In the genomic region with DNA sequence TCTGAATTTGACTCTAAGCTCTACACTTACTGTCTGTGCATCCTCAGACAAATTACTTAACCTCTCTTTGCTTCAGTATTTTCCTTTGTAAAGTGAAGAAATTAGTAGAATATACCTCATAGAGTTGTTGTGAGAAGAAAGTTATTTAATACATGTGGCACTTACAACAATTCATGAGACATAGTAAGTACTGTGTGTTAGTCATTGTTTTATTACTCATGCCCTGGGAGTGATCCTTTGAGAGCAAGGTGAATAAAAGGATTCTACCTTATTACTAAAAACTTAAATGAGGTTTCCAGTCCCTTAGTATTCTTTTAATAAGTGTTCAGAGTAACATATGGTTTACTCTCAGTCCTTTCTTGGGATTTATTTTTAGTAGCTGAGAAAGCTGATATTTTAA, we compare ENCODE assay signal across 22 cellular contexts.
"Had no signal": no experiment of that assay in that cellular context is flagged by ENCODE, and none has a peak within 500 bp of the region (broad histone marks: within the 10 kb centered on the region; RNA-seq: fewer than 3 reads in every experiment).

No MANE protein-coding gene starts in this region.

- DNase-seq: activated B cell treated with CpG ODN at 0.5 μM for 24 hours; activated CD4-positive, alpha-beta memory T cell treated with anti-CD3 and anti-CD28 coated beads for 36 hours; activated CD4-positive, alpha-beta T cell treated with anti-CD3 and anti-CD28 coated beads for 1 hour; activated CD4-positive, alpha-beta T cell treated with anti-CD3 and anti-CD28 coated beads, Interleukin-2, amount 10 ng/mL, durations not matched to agents 24 days and 14 days; activated CD8-positive, alpha-beta memory T cell treated with anti-CD3 and anti-CD28 coated beads for 24 hours; activated gamma-delta T cell; activated naive CD4-positive, alpha-beta T cell treated with anti-CD3 and anti-CD28 coated beads for 36 hours; activated T-cell treated with anti-CD3 and anti-CD28 coated beads, Interleukin-2, amount 50 U/mL, for 4 hours; amygdala; cerebellar nuclear complex; Kasumi-1; NCI-H1048; NCI-H1930; NCI-H2171 treated with DMSO at 0.1 percent for 48 hours; NCI-H345; NCI-H510A; NCI-H526 treated with DMSO at 0.1 percent for 48 hours; NCI-H82; SHP77 treated with DMSO at 0.1 percent for 48 hours had no signal

- ATAC-seq: activated T-cell treated with anti-CD3 and anti-CD28 coated beads, Interleukin-2, amount 50 U/mL, for 4 hours; activated T-helper 17 cell treated with anti-CD3 and anti-CD28 coated beads, Interleukin-2, amount 50 U/mL, for 72 hours; Panc1 had no signal

- FAIRE-seq: astrocyte had no signal
